28 cellular contexts compared by ENCODE assay signal in genomic region chr2:15555839-15556238, GRCh38.
"Had no signal": no experiment of that assay in that cellular context is flagged by ENCODE, and none has a peak within 500 bp of the region (broad histone marks: within the 10 kb centered on the region; RNA-seq: fewer than 3 reads in every experiment).

No MANE protein-coding gene starts in this region.

- H3K36me3 ChIP-seq: ovary, prostate gland had no signal

- H3K4me3 ChIP-seq: esophagus squamous epithelium, ovary, prostate gland, sigmoid colon, SK-N-MC, stomach, tibial artery had no signal

- H3K9me3 Mint-ChIP-seq: activated CD4-positive, alpha-beta T cell treated with anti-CD3 and anti-CD28 coated beads, Interleukin-2, amount 10 ng/mL, durations not matched to agents 7 days and 5 days; activated CD8-positive, alpha-beta T cell treated with anti-CD3 and anti-CD28 coated beads for 36 hours; activated naive CD4-positive, alpha-beta T cell treated with anti-CD3 and anti-CD28 coated beads for 36 hours; dendritic cell treated with granulocyte-macrophage colony-stimulating factor and Interleukin-4, amounts not matched to agents 40 ng/mL and 50 ng/mL, for 4 days; endodermal cell; naive B cell; stimulated activated naive B cell treated with anti-CD40 and anti-IgM and Interleukin-4, amounts not matched to agents 10 μg/mL and 1 μg/mL and 100 μg/mL, for 72 hours; T-helper 1 cell treated with Interleukin-12 subunit alpha and Interleukin-12 subunit beta and Interleukin-4 antibody, amounts not matched to agents 30 μg/mL and 1 μg/mL, for 36 hours; WTC11 had no signal

- H3K27me3 ChIP-seq: esophagus squamous epithelium, ovary, sigmoid colon, stomach, tibial artery had no signal

- H3K27ac Mint-ChIP-seq: activated CD4-positive, alpha-beta T cell treated with anti-CD3 and anti-CD28 coated beads, Interleukin-2, amount 10 ng/mL, durations not matched to agents 7 days and 5 days; activated CD8-positive, alpha-beta T cell treated with anti-CD3 and anti-CD28 coated beads for 36 hours; activated naive CD4-positive, alpha-beta T cell treated with anti-CD3 and anti-CD28 coated beads for 36 hours; dendritic cell treated with granulocyte-macrophage colony-stimulating factor and Interleukin-4, amounts not matched to agents 40 ng/mL and 50 ng/mL, for 4 days; endodermal cell; stimulated activated naive B cell treated with anti-CD40 and anti-IgM and Interleukin-4, amounts not matched to agents 10 μg/mL and 1 μg/mL and 100 μg/mL, for 72 hours; T-helper 1 cell treated with Interleukin-12 subunit alpha and Interleukin-12 subunit beta and Interleukin-4 antibody, amounts not matched to agents 30 μg/mL and 1 μg/mL, for 36 hours; WTC11 had no signal

- H3K27ac ChIP-seq: esophagus squamous epithelium, ovary, prostate gland, sigmoid colon, stomach, tibial artery had no signal

- ATAC-seq: activated CD8-positive, alpha-beta T cell treated with anti-CD3 and anti-CD28 coated beads for 36 hours; left colon; stimulated activated naive B cell treated with anti-CD40 and anti-IgM and Interleukin-4, amounts not matched to agents 10 μg/mL and 1 μg/mL and 100 μg/mL, for 72 hours; WTC11 had no signal

- H3K9me3 ChIP-seq: esophagus squamous epithelium, ovary, prostate gland, sigmoid colon, stomach, tibial artery had no signal

- DNase-seq: activated CD4-positive, alpha-beta T cell treated with anti-CD3 and anti-CD28 coated beads for 1 hour; activated CD4-positive, alpha-beta T cell treated with anti-CD3 and anti-CD28 coated beads, Interleukin-2, amount 10 ng/mL, durations not matched to agents 7 days and 5 days; activated CD8-positive, alpha-beta T cell treated with anti-CD3 and anti-CD28 coated beads for 36 hours; activated effector memory CD4-positive, alpha-beta T cell treated with Interleukin-2 at 50 U/mL for 16 hours; activated naive CD4-positive, alpha-beta T cell treated with anti-CD3 and anti-CD28 coated beads for 36 hours; amygdala; caudate nucleus; endodermal cell; esophagus squamous epithelium; kidney; left colon; mammary epithelial cell; naive B cell; ovary; retina; sigmoid colon; stimulated activated CD4-positive, alpha-beta T cell treated with anti-CD3 and anti-CD28 coated beads, Interleukin-15, amount 100 ng/mL, for 24 hours; stimulated activated CD4-positive, alpha-beta T cell treated with anti-CD3 and anti-CD28 coated beads, Interleukin-2, amount 100 ng/mL, for 24 hours; stimulated activated naive B cell treated with anti-CD40 and anti-IgM and Interleukin-4, amounts not matched to agents 10 μg/mL and 1 μg/mL and 100 μg/mL, for 72 hours; stomach; SW 1271; T1000; tibial artery had no signal

- H3K4me3 Mint-ChIP-seq: activated CD4-positive, alpha-beta T cell treated with anti-CD3 and anti-CD28 coated beads, Interleukin-2, amount 10 ng/mL, durations not matched to agents 7 days and 5 days; activated CD8-positive, alpha-beta T cell treated with anti-CD3 and anti-CD28 coated beads for 36 hours; activated naive CD4-positive, alpha-beta T cell treated with anti-CD3 and anti-CD28 coated beads for 36 hours; dendritic cell treated with granulocyte-macrophage colony-stimulating factor and Interleukin-4, amounts not matched to agents 40 ng/mL and 50 ng/mL, for 4 days; endodermal cell; naive B cell; stimulated activated naive B cell treated with anti-CD40 and anti-IgM and Interleukin-4, amounts not matched to agents 10 μg/mL and 1 μg/mL and 100 μg/mL, for 72 hours; T-helper 1 cell treated with Interleukin-12 subunit alpha and Interleukin-12 subunit beta and Interleukin-4 antibody, amounts not matched to agents 30 μg/mL and 1 μg/mL, for 36 hours; WTC11 had no signal

- H3K27me3 Mint-ChIP-seq: activated CD4-positive, alpha-beta T cell treated with anti-CD3 and anti-CD28 coated beads, Interleukin-2, amount 10 ng/mL, durations not matched to agents 7 days and 5 days; activated CD8-positive, alpha-beta T cell treated with anti-CD3 and anti-CD28 coated beads for 36 hours; dendritic cell treated with granulocyte-macrophage colony-stimulating factor and Interleukin-4, amounts not matched to agents 40 ng/mL and 50 ng/mL, for 4 days; naive B cell; stimulated activated naive B cell treated with anti-CD40 and anti-IgM and Interleukin-4, amounts not matched to agents 10 μg/mL and 1 μg/mL and 100 μg/mL, for 72 hours had no signal
